Comparison of ENCODE assay signal across 8 cellular contexts in the genomic region with DNA sequence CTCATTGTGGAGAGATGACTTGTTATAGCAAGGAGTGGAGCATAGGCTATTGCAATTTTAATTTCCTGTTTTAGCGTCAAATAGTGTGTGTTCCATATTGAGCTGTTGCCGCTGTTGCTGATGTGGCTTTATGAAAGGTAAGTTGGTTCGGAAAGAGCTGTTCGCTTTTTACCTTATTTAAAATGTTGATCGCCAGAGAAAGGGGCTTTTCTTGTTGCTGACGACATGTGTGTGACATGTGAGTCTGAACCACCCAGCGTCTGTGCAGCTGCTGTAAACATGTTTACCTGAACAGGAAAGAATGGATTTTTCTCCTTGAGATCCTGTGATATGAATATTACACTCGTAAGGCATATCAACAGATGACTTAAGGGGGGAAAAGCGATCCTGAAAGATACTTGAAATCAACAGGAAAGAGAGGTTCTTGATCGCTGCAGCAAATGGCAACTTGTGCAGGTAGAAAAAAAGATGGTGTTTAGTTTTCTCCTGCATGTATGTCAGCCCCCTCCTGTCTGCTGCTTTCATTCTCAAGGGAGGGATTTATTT. TPM values are rescaled to one million over a fixed set of nuclear protein-coding genes. Genes with fewer than 3 reads are reported as not detected.
DNase-seq lines count a peak whose midpoint lies in the region; ATAC-seq, FAIRE-seq and TF ChIP-seq lines count a peak whose summit lies in the region.

No MANE protein-coding gene starts in this region.

- TF ChIP-seq CTCF in heart right ventricle (IDR thresholded peaks at IDR 0.05) (no peak), WI38 (IDR thresholded peaks at IDR 0.05; ENCODE audit: low read depth, low read length) (no peak), endothelial cell of umbilical vein (IDR thresholded peaks at IDR 0.05; ENCODE audit: extremely low read depth in 1 of 2, insufficient read depth in 1 of 2, low read depth in 1 of 2, low read length in 2 of 2) (no peak), foreskin keratinocyte (conservative IDR thresholded peaks at IDR 0.05) (no peak)

- H3K36me3 ChIP-seq in heart right ventricle, result no peaks in the 10 kb centered on the region
- H3K36me3 ChIP-seq in endothelial cell of umbilical vein (ENCODE audit: control insufficient read depth in 2 of 2, extremely low read depth in 1 of 2, insufficient read depth in 2 of 2, low read length in 2 of 2), result no peaks in the 10 kb centered on the region

- H3K27ac ChIP-seq in heart right ventricle (peak overlapping the region; percentile 89 to 99 (median 97)), endothelial cell of umbilical vein (ENCODE audit: insufficient read depth, low read depth, low read length) (peak overlapping the region; percentile 89), foreskin keratinocyte (no peak overlapping the region)

- BruUV-seq in endothelial cell of umbilical vein (replicated peaks; lab: Mats Ljungman, UMichigan), result TSS peak; percentile 15

- H3K9ac ChIP-seq in endothelial cell of umbilical vein (replicated peaks; ENCODE audit: extremely low read depth, insufficient read depth, low read length), result peak overlapping the region; percentile 97

- no peak for TF ChIP-seq POLR2A in endothelial cell of umbilical vein (IDR thresholded peaks at IDR 0.05; ENCODE audit: low read depth, low read length)

- no peak for FAIRE-seq in endothelial cell of umbilical vein (lab: Jason Lieb, UNC)

- H3K79me2 ChIP-seq in endothelial cell of umbilical vein (ENCODE audit: control insufficient read depth, insufficient read depth, low read length), result peaks cover 88% of the 10 kb centered on the region

- H3K9me1 ChIP-seq in endothelial cell of umbilical vein (replicated peaks; ENCODE audit: control insufficient read depth, extremely low read depth, insufficient read depth, low read length), result peaks cover 3% of the 10 kb centered on the region

- DNase-seq in heart right ventricle (peak in 1 of 2 donors; percentile 4), Right ventricle myocardium superior (no peak), endothelial cell of umbilical vein (ENCODE audit: low read depth, low spot score) (peak; percentile 89), putamen (ENCODE audit: low spot score) (peak; percentile 12), foreskin keratinocyte (no peak)

- intact Hi-C loops in heart right ventricle (cut with DNase I) (loop anchor here in 9 of 10 donors (2.0 to 10.0 kb wide), 12 partner anchors 76 to 547 kb away; partner anchors contain the start of gene ZNF438 (in 1 of the 9)), Right ventricle myocardium superior (cut with DNase I) (loop anchor here (5.0 to 10.0 kb wide), 3 partner anchors 173 to 539 kb away; partner anchors contain the start of gene ZNF438), endothelial cell of umbilical vein (cut with micrococcal nuclease) (loop anchor here (2.0 to 10.0 kb wide), 5 partner anchors 106 to 486 kb away; no protein-coding TSS in a partner anchor)

- CTCF ChIA-PET in endothelial cell of umbilical vein (lab: Charles Lee), result interaction anchor here (1.0 to 1.1 kb wide), 5 partner anchors 170 to 569 kb away, joined by 3 to 11 read pairs (median 4); partner anchors contain the start of gene ZNF438

- peaks cover 0 to 22% (median 0%) of the 10 kb centered on the region in 7 donors for H3K27me3 ChIP-seq in heart right ventricle
- H3K27me3 ChIP-seq in endothelial cell of umbilical vein (ENCODE audit: control insufficient read depth in 2 of 2, insufficient read depth in 2 of 2, low read length in 2 of 2), result no peaks in the 10 kb centered on the region
- peaks cover 64% of the 10 kb centered on the region for H3K27me3 ChIP-seq in foreskin keratinocyte

- peak overlapping the region; percentile 84 to 96 (median 91) for H3K4me3 ChIP-seq in heart right ventricle
- H3K4me3 ChIP-seq in WI38 (ENCODE audit: low read depth, low read length), result peak overlapping the region; percentile 87
- peak overlapping the region; percentile 88 to 96 (median 94) for H3K4me3 ChIP-seq in endothelial cell of umbilical vein (replicated peaks in 1 of 3; ENCODE audit: insufficient read depth in 1 of 3, low read depth in 1 of 3, low read length in 3 of 3)

- dilution Hi-C loops in endothelial cell of umbilical vein (cut with MboI; ENCODE audit: extremely low pct_ligation_motif_present, low sequenced_read_pairs), result no loop called here

- H3K4me2 ChIP-seq in endothelial cell of umbilical vein (ENCODE audit: insufficient read depth, low read length), result peak overlapping the region; percentile 99

- POLR2A ChIA-PET in endothelial cell of umbilical vein (lab: Charles Lee), result no interaction called here

- WGBS in heart right ventricle, 2 donors, result 8 to 12% methylated on average over 10 of the region's 10 CpGs

- H3K9me3 ChIP-seq in heart right ventricle (no peaks in the 10 kb centered on the region), endothelial cell of umbilical vein (replicated peaks; ENCODE audit: control insufficient read depth, insufficient read depth, low read length) (no peaks in the 10 kb centered on the region)

- ATAC-seq in heart right ventricle, result no peak
- no peak for ATAC-seq in Right ventricle myocardium superior (ENCODE audit: poor library complexity)
- no peak for ATAC-seq in HG03095 (IDR thresholded peaks at IDR 0.05; ENCODE audit: unreplicated experiment)
- ATAC-seq in HG02981 (IDR thresholded peaks at IDR 0.05; ENCODE audit: unreplicated experiment), result no peak
- no peak for ATAC-seq in foreskin keratinocyte

- H3K4me1 ChIP-seq in heart right ventricle (peaks cover 0 to 56% (median 45%) of the 10 kb centered on the region in 9 donors), endothelial cell of umbilical vein (ENCODE audit: control insufficient read depth, extremely low read depth, insufficient read depth, low read length) (peaks cover 44% of the 10 kb centered on the region), foreskin keratinocyte (no peaks in the 10 kb centered on the region)

- peaks cover 20% of the 10 kb centered on the region for H4K20me1 ChIP-seq in endothelial cell of umbilical vein (replicated peaks; ENCODE audit: control insufficient read depth, extremely low read depth, insufficient read depth, low read length)

- H2AFZ ChIP-seq in endothelial cell of umbilical vein (ENCODE audit: low read depth, low read length), result no peak overlapping the region

TF ChIP-seq in endothelial cell of umbilical vein, 7 proteins besides CTCF, POLR2A, EP300 and RAD21:
- TF ChIP-seq GATA2 (IDR thresholded peaks at IDR 0.05; ENCODE audit: insufficient read depth, insufficient read length, low read depth, low read length), result no peak
- TF ChIP-seq MYC (IDR thresholded peaks at IDR 0.05; ENCODE audit: low read depth, low read length), result no peak
- no peak for TF ChIP-seq FOS (IDR thresholded peaks at IDR 0.05; ENCODE audit: borderline replicate concordance, insufficient read depth, low read length)
- TF ChIP-seq JUN (IDR thresholded peaks at IDR 0.05; ENCODE audit: borderline replicate concordance, insufficient read depth, insufficient read length, low read depth), result no peak
- no peak for TF ChIP-seq MAX (IDR thresholded peaks at IDR 0.05; ENCODE audit: insufficient read depth, insufficient read length)
- no peak for TF ChIP-seq POLR2AphosphoS5 (IDR thresholded peaks at IDR 0.05; ENCODE audit: insufficient read depth, low read depth, low read length)
- TF ChIP-seq EZH2 (IDR thresholded peaks at IDR 0.05; ENCODE audit: borderline replicate concordance, low read depth, low read length, severe bottlenecking), result no peak

RNA-seq across cellular contexts. Expression of gene ZEB1, which starts 2.5 kb away (rescaled TPM):
- 100 to 1,000 TPM in 5 of 10 donors, 10 to 100 TPM in 5; 87.4 to 125 (median 102) TPM for total RNA-seq in heart right ventricle
- 10 to 100 TPM; 10.6 to 25.5 TPM for polyA plus RNA-seq in heart right ventricle
- total RNA-seq in Right ventricle myocardium superior, result 83.7 TPM
- total RNA-seq in endothelial cell of umbilical vein, result 117 and 130 TPM in 2 replicates
- 16.2 and 19.8 TPM in 2 replicates for polyA plus RNA-seq in endothelial cell of umbilical vein
- 25.6 and 27.9 TPM in 2 replicates for polyA plus RNA-seq in endothelial cell of umbilical vein (2011; cell fraction: cytosol; rRNA removed)
- 147 and 165 TPM in 2 replicates for polyA plus RNA-seq in endothelial cell of umbilical vein (2011; cell fraction: nucleus; rRNA removed)
- polyA plus RNA-seq in endothelial cell of umbilical vein (2012), result 70.6 and 77.6 TPM in 2 replicates
- polyA minus RNA-seq in endothelial cell of umbilical vein, result 125 and 132 TPM in 2 replicates
- 8.4 TPM for polyA minus RNA-seq in endothelial cell of umbilical vein (2011; cell fraction: cytosol; rRNA and poly(A)+ RNA removed)
- 450 and 456 TPM in 2 replicates for polyA minus RNA-seq in endothelial cell of umbilical vein (2011; cell fraction: nucleus; rRNA and poly(A)+ RNA removed)
- 0.24 and 0.35 TPM in 2 replicates for total RNA-seq in foreskin keratinocyte
- polyA plus RNA-seq in foreskin keratinocyte, result 0.01 and 0.02 TPM in 2 replicates

Comparison
In these comparisons a context has a peak if more than half of its experiments do, and no peak if none do; other contexts are left out.
1. DNase-seq: peak in endothelial cell of umbilical vein (single experiment) and putamen (single experiment); none in Right ventricle myocardium superior (single experiment) and foreskin keratinocyte (0 of 2).
2. RNA of gene ZEB1, which starts 2.5 kb away (total RNA-seq): 117 to 130 TPM in endothelial cell of umbilical vein, 87.4 to 125 TPM in heart right ventricle and 83.7 TPM in Right ventricle myocardium superior (single experiment); 0.24 to 0.35 TPM in foreskin keratinocyte; every median in the first group is over 10 times any median in the second.
3. Peak in every context shown above with its lines, with median percentiles within 50 percentile points of each other: H3K4me3 ChIP-seq.